1 cellular context compared by ENCODE assay signal in the genomic region with DNA sequence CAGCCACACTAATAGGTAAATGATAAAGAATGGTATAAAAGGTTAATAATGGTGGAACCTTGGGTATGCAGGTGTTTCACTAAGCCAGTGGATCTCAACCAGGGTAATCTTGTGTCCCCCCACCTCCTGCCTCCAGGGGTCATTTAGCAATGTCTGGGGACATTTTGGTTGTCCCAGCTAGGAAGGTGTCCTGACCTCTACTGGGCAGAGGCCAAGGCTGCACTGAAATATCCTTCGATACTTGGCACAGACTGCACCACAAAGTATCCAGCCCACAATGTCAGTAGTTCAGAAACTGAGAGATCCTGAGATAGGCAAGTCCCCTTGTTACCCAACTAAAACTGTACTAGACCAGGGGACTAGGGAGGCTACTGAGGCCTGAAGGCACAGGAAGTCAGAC.
TF ChIP-seq lines count a peak whose summit lies in the region.

No MANE protein-coding gene starts in this region.

TF ChIP-seq in GM12878, 131 proteins besides CTCF, POLR2A, EP300 and RAD21 (continued from another document):
- TF ChIP-seq, protein P1, sequence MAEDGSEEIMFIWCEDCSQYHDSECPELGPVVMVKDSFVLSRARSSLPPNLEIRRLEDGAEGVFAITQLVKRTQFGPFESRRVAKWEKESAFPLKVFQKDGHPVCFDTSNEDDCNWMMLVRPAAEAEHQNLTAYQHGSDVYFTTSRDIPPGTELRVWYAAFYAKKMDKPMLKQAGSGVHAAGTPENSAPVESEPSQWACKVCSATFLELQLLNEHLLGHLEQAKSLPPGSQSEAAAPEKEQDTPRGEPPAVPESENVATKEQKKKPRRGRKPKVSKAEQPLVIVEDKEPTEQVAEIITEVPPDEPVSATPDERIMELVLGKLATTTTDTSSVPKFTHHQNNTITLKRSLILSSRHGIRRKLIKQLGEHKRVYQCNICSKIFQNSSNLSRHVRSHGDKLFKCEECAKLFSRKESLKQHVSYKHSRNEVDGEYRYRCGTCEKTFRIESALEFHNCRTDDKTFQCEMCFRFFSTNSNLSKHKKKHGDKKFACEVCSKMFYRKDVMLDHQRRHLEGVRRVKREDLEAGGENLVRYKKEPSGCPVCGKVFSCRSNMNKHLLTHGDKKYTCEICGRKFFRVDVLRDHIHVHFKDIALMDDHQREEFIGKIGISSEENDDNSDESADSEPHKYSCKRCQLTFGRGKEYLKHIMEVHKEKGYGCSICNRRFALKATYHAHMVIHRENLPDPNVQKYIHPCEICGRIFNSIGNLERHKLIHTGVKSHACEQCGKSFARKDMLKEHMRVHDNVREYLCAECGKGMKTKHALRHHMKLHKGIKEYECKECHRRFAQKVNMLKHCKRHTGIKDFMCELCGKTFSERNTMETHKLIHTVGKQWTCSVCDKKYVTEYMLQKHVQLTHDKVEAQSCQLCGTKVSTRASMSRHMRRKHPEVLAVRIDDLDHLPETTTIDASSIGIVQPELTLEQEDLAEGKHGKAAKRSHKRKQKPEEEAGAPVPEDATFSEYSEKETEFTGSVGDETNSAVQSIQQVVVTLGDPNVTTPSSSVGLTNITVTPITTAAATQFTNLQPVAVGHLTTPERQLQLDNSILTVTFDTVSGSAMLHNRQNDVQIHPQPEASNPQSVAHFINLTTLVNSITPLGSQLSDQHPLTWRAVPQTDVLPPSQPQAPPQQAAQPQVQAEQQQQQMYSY (CRISPR knock-in tag; IDR thresholded peaks at IDR 0.05): no peak
- TF ChIP-seq RB1 (IDR thresholded peaks at IDR 0.05; ENCODE audit: borderline replicate concordance) (no peak), BCL11A (IDR thresholded peaks at IDR 0.05; ENCODE audit: low read depth, low read length) (no peak), MTA3 (IDR thresholded peaks at IDR 0.05; ENCODE audit: borderline replicate concordance, low read length) (no peak)
- TF ChIP-seq, protein P2, sequence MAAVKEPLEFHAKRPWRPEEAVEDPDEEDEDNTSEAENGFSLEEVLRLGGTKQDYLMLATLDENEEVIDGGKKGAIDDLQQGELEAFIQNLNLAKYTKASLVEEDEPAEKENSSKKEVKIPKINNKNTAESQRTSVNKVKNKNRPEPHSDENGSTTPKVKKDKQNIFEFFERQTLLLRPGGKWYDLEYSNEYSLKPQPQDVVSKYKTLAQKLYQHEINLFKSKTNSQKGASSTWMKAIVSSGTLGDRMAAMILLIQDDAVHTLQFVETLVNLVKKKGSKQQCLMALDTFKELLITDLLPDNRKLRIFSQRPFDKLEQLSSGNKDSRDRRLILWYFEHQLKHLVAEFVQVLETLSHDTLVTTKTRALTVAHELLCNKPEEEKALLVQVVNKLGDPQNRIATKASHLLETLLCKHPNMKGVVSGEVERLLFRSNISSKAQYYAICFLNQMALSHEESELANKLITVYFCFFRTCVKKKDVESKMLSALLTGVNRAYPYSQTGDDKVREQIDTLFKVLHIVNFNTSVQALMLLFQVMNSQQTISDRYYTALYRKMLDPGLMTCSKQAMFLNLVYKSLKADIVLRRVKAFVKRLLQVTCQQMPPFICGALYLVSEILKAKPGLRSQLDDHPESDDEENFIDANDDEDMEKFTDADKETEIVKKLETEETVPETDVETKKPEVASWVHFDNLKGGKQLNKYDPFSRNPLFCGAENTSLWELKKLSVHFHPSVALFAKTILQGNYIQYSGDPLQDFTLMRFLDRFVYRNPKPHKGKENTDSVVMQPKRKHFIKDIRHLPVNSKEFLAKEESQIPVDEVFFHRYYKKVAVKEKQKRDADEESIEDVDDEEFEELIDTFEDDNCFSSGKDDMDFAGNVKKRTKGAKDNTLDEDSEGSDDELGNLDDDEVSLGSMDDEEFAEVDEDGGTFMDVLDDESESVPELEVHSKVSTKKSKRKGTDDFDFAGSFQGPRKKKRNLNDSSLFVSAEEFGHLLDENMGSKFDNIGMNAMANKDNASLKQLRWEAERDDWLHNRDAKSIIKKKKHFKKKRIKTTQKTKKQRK (IDR thresholded peaks at IDR 0.05; ENCODE audit: low read depth, low read length): no peak
- TF ChIP-seq, protein P3, sequence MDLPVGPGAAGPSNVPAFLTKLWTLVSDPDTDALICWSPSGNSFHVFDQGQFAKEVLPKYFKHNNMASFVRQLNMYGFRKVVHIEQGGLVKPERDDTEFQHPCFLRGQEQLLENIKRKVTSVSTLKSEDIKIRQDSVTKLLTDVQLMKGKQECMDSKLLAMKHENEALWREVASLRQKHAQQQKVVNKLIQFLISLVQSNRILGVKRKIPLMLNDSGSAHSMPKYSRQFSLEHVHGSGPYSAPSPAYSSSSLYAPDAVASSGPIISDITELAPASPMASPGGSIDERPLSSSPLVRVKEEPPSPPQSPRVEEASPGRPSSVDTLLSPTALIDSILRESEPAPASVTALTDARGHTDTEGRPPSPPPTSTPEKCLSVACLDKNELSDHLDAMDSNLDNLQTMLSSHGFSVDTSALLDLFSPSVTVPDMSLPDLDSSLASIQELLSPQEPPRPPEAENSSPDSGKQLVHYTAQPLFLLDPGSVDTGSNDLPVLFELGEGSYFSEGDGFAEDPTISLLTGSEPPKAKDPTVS (IDR thresholded peaks at IDR 0.05; ENCODE audit: low read depth, low read length): no peak
